ENCODE assay signal across 8 cellular contexts in genomic region chr4:163167333-163167626, GRCh38. TPM values are rescaled to one million over a fixed set of nuclear protein-coding genes. Genes with fewer than 3 reads are reported as not detected.
DNase-seq lines count a peak whose midpoint lies in the region; ATAC-seq, FAIRE-seq and TF ChIP-seq lines count a peak whose summit lies in the region.

No MANE protein-coding gene starts in this region.

- H4K20me1 ChIP-seq in SK-N-SH (ENCODE audit: insufficient read depth) = no peaks in the 10 kb centered on the region

- peak overlapping the region; percentile 89; the same call in 1 of the 2 replicates for H3K9ac ChIP-seq in SK-N-SH

- H3K79me2 ChIP-seq in SK-N-SH (ENCODE audit: insufficient read depth) = peaks cover 29% of the 10 kb centered on the region

- H3K27me3 ChIP-seq in SK-N-SH (ENCODE audit: insufficient read depth) = no peaks in the 10 kb centered on the region
- no peaks in the 10 kb centered on the region for H3K27me3 ChIP-seq in adrenal gland
- peaks cover 3% of the 10 kb centered on the region for H3K27me3 ChIP-seq in suprapubic skin

- H3F3A ChIP-seq in SK-N-SH (replicated peaks; ENCODE audit: insufficient read depth) = peaks cover 4% of the 10 kb centered on the region

- TF ChIP-seq EP300 in SK-N-SH (IDR thresholded peaks at IDR 0.05; ENCODE audit: borderline replicate concordance in 1 of 2, low read depth in 1 of 2, low read length in 1 of 2) (no peak), suprapubic skin (IDR thresholded peaks at IDR 0.05) (no peak)

- H3K4me3 ChIP-seq in SK-N-SH (ENCODE audit: low read depth in 2 of 2, low read length in 1 of 2) (peak overlapping the region; percentile 81 to 91), adrenal gland (peak overlapping the region; percentile 80 to 89 (median 85)), suprapubic skin (peak overlapping the region; percentile 76)

- POLR2A ChIA-PET in SK-N-SH (lab: Yijun Ruan, JAX) = no interaction called here

- peak overlapping the region; percentile 80 for H3K4me2 ChIP-seq in SK-N-SH

- TF ChIP-seq CTCF in SK-N-SH (IDR thresholded peaks at IDR 0.05) = no peak
- no peak for TF ChIP-seq CTCF in adrenal gland (IDR thresholded peaks at IDR 0.05)
- TF ChIP-seq CTCF in suprapubic skin (IDR thresholded peaks at IDR 0.05) = no peak

- H3K27ac ChIP-seq in SK-N-SH (ENCODE audit: low read depth in 2 of 2, low read length in 1 of 2) (peak overlapping the region in 1 of 2 experiments; percentile 78; a peak in 2 of 4 replicates), adrenal gland (peak overlapping the region in 4 of 5 donors; percentile 90 to 94 (median 90)), suprapubic skin (peak overlapping the region; percentile 87)

- H3K4me1 ChIP-seq in SK-N-SH (ENCODE audit: control insufficient read depth in 1 of 2, insufficient read depth in 2 of 2, low read depth in 1 of 2, low read length in 1 of 2) (peaks cover 4 to 12% of the 10 kb centered on the region in 2 experiments; a peak in 2 of 4 replicates), adrenal gland (replicated peaks in 1 of 2) (peaks cover 10 to 21% of the 10 kb centered on the region in 2 donors), suprapubic skin (peaks cover 32% of the 10 kb centered on the region)

- peaks cover 17 to 18% of the 10 kb centered on the region in 2 experiments for H3K36me3 ChIP-seq in SK-N-SH (replicated peaks in 1 of 2; ENCODE audit: control insufficient read depth in 1 of 2, insufficient read depth in 2 of 2, low read length in 1 of 2)
- H3K36me3 ChIP-seq in adrenal gland (replicated peaks in 1 of 2) = peaks cover 0 to 12% of the 10 kb centered on the region in 2 donors
- no peaks in the 10 kb centered on the region for H3K36me3 ChIP-seq in suprapubic skin

- CTCF ChIA-PET in SK-N-SH (lab: Yijun Ruan, JAX) = no interaction called here

- intact Hi-C loops in adrenal gland (cut with DNase I) = no loop called here

- peak; percentile 79 for FAIRE-seq in islet of Langerhans (lab: Jason Lieb, UNC)

- no peak for TF ChIP-seq POLR2A in adrenal gland (IDR thresholded peaks at IDR 0.05)
- no peak for TF ChIP-seq POLR2A in suprapubic skin (IDR thresholded peaks at IDR 0.05)

- no peak for TF ChIP-seq RAD21 in SK-N-SH (IDR thresholded peaks at IDR 0.05; ENCODE audit: low read length)

- no peaks in the 10 kb centered on the region for H3K9me3 ChIP-seq in SK-N-SH
- no peaks in the 10 kb centered on the region for H3K9me3 ChIP-seq in adrenal gland (replicated peaks in 1 of 3)
- no peaks in the 10 kb centered on the region for H3K9me3 ChIP-seq in suprapubic skin

- WGBS in SK-N-SH (ENCODE audit: low lambda C conversion rate) = 91% methylated on average over 5 of the region's 5 CpGs
- WGBS in adrenal gland, 4 donors = 71 to 80% (median 73%) methylated on average over 5 of the region's 5 CpGs
- WGBS in suprapubic skin = 71% methylated on average over 5 of the region's 5 CpGs

- peak; percentile 18 for DNase-seq in SK-N-SH
- DNase-seq in adrenal gland = peak in 1 of 7 donors; percentile 31
- no peak for DNase-seq in suprapubic skin (ENCODE audit: low spot score in 2 of 2)
- DNase-seq in NK-92 treated with Interleukin-12 subunit alpha and Interleukin-12 subunit beta, amount 100 ng/mL, for 24 hours (lab: John Stamatoyannopoulos, UW) = no peak
- DNase-seq in mesenteric fat pad (ENCODE audit: low spot score) = no peak

- no peaks in the 10 kb centered on the region for H3K9me2 ChIP-seq in SK-N-SH

- ATAC-seq in SK-N-SH treated with all-trans-retinoic acid at 6 μM for 48 hours (no peak), GM19467 (IDR thresholded peaks at IDR 0.05; ENCODE audit: unreplicated experiment) (no peak)

- peak overlapping the region; percentile 88 for H2AFZ ChIP-seq in SK-N-SH (ENCODE audit: low read depth)

TF ChIP-seq in SK-N-SH, 30 proteins besides CTCF, POLR2A, EP300 and RAD21 (continues in another document):
- TF ChIP-seq FOXM1 (IDR thresholded peaks at IDR 0.05; ENCODE audit: low read depth) (no peak), USF2 (IDR thresholded peaks at IDR 0.05; ENCODE audit: borderline replicate concordance, low read depth, low read length) (no peak), FOXJ3 (CRISPR knock-in tag; IDR thresholded peaks at IDR 0.05) (no peak), SIN3A (IDR thresholded peaks at IDR 0.05; ENCODE audit: borderline replicate concordance, low read depth, low read length) (no peak), YY1 (IDR thresholded peaks at IDR 0.05; ENCODE audit: low read depth) (no peak), USF1 (IDR thresholded peaks at IDR 0.05; ENCODE audit: borderline replicate concordance, low read depth) (no peak), NRF1 (IDR thresholded peaks at IDR 0.05; ENCODE audit: low read depth, low read length) (no peak), GATA2 (CRISPR knock-in tag; IDR thresholded peaks at IDR 0.05) (no peak), ELF1 (IDR thresholded peaks at IDR 0.05) (no peak), TCF12 (IDR thresholded peaks at IDR 0.05) (no peak)

TF ChIP-seq in SK-N-SH treated with all-trans-retinoic acid at 6 μM for 48 hours, 23 proteins besides CTCF, POLR2A, EP300 and RAD21 (continues in another document):
- TF ChIP-seq CSRNP3 (CRISPR knock-in tag; IDR thresholded peaks at IDR 0.05) = no peak
- TF ChIP-seq, protein P1, sequence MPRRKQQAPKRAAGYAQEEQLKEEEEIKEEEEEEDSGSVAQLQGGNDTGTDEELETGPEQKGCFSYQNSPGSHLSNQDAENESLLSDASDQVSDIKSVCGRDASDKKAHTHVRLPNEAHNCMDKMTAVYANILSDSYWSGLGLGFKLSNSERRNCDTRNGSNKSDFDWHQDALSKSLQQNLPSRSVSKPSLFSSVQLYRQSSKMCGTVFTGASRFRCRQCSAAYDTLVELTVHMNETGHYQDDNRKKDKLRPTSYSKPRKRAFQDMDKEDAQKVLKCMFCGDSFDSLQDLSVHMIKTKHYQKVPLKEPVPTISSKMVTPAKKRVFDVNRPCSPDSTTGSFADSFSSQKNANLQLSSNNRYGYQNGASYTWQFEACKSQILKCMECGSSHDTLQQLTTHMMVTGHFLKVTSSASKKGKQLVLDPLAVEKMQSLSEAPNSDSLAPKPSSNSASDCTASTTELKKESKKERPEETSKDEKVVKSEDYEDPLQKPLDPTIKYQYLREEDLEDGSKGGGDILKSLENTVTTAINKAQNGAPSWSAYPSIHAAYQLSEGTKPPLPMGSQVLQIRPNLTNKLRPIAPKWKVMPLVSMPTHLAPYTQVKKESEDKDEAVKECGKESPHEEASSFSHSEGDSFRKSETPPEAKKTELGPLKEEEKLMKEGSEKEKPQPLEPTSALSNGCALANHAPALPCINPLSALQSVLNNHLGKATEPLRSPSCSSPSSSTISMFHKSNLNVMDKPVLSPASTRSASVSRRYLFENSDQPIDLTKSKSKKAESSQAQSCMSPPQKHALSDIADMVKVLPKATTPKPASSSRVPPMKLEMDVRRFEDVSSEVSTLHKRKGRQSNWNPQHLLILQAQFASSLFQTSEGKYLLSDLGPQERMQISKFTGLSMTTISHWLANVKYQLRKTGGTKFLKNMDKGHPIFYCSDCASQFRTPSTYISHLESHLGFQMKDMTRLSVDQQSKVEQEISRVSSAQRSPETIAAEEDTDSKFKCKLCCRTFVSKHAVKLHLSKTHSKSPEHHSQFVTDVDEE (CRISPR knock-in tag; IDR thresholded peaks at IDR 0.05) = no peak
- TF ChIP-seq BACH2 (CRISPR knock-in tag; IDR thresholded peaks at IDR 0.05; ENCODE audit: borderline replicate concordance) = no peak
- no peak for TF ChIP-seq ZNF565 (CRISPR knock-in tag; conservative IDR thresholded peaks at IDR 0.05; ENCODE audit: low read depth)
- TF ChIP-seq ARNTL (CRISPR knock-in tag; IDR thresholded peaks at IDR 0.05; ENCODE audit: borderline replicate concordance, low read depth) = no peak
- no peak for TF ChIP-seq ESRRG (CRISPR knock-in tag; IDR thresholded peaks at IDR 0.05)
- TF ChIP-seq TOX (CRISPR knock-in tag; IDR thresholded peaks at IDR 0.05; ENCODE audit: borderline replicate concordance) = no peak
- no peak for TF ChIP-seq ZFP3 (CRISPR knock-in tag; IDR thresholded peaks at IDR 0.05)
- TF ChIP-seq ZFP30 (CRISPR knock-in tag; IDR thresholded peaks at IDR 0.05) = no peak
- TF ChIP-seq ZNF70 (CRISPR knock-in tag; IDR thresholded peaks at IDR 0.05) = no peak
- no peak for TF ChIP-seq PATZ1 (CRISPR knock-in tag; IDR thresholded peaks at IDR 0.05; ENCODE audit: borderline replicate concordance)
- TF ChIP-seq ZC3H10 (CRISPR knock-in tag; IDR thresholded peaks at IDR 0.05) = no peak
- no peak for TF ChIP-seq CSDC2 (CRISPR knock-in tag; IDR thresholded peaks at IDR 0.05)
- TF ChIP-seq PPARA (CRISPR knock-in tag; IDR thresholded peaks at IDR 0.05; ENCODE audit: borderline replicate concordance) = no peak

RNA-seq across cellular contexts. Expression of gene NAF1, which starts 0.6 kb away (rescaled TPM):
- 5.6 and 5.8 TPM in 2 replicates for polyA plus RNA-seq in SK-N-SH (2012; rRNA removed)
- 6.4 and 6.8 TPM in 2 replicates for polyA plus RNA-seq in SK-N-SH (2012; cell fraction: cytosol; rRNA removed)
- 6.3 and 7.3 TPM in 2 replicates for polyA plus RNA-seq in SK-N-SH (2012; cell fraction: nucleus; rRNA removed)
- 10 to 100 TPM in 7 of 8 donors, 1 to 10 TPM in 1; 9.5 to 29.1 (median 19.7) TPM for total RNA-seq in adrenal gland
- 10 to 100 TPM in 1 of 3 donors, 1 to 10 TPM in 2; 2.9 to 16.9 (median 3.8) TPM for polyA plus RNA-seq in adrenal gland
- total RNA-seq in suprapubic skin = 10 to 100 TPM; 22.5 to 48.4 (median 32.7) TPM
- total RNA-seq in mesenteric fat pad = 23.4 TPM
